Comparison of ENCODE assay signal across 13 cellular contexts in genomic region chr16:2121853-2122252, GRCh38.
A peak's percentile ranks its signal among the peaks of the same experiment; 100 is the strongest.
DNase-seq lines count a peak whose midpoint lies in the region; ATAC-seq and TF ChIP-seq lines count a peak whose summit lies in the region.
"Had no signal": no experiment of that assay in that cellular context is flagged by ENCODE, and none has a peak within 500 bp of the region (broad histone marks: within the 10 kb centered on the region; RNA-seq: fewer than 3 reads in every experiment).

No MANE protein-coding gene starts in this region.

- CTCF ChIA-PET in HEK293 (lab: Yijun Ruan, JAX), result interaction anchor here (1.0 to 2.2 kb wide), 4 partner anchors 19 to 99 kb away, joined by 3 to 34 read pairs (median 6); no protein-coding TSS in a partner anchor

- H3K9me3 Mint-ChIP-seq in stimulated activated effector memory CD8-positive, alpha-beta T cell treated with anti-CD3 and anti-CD28 coated beads, Interleukin-12 subunit alpha, Interleukin-12 subunit beta, amount 100 ng/mL, for 72 hours, result no peaks in the 10 kb centered on the region
- H3K9me3 Mint-ChIP-seq in nephron progenitor cell, result no peaks in the 10 kb centered on the region
- H3K9me3 Mint-ChIP-seq: activated CD4-positive, alpha-beta T cell treated with anti-CD3 and anti-CD28 coated beads, Interleukin-2, amount 10 ng/mL, durations not matched to agents 24 days and 14 days; IgD-negative memory B cell; natural killer cell had no signal

- POLR2A ChIA-PET in HEK293 (lab: Yijun Ruan, JAX), result interaction anchor here (0.7 to 2.5 kb wide), 4 partner anchors 14 to 33 kb away, joined by 3 to 9 read pairs (median 3); partner anchors contain the start of genes PKD1 and TRAF7

- H3K27ac ChIP-seq in HEK293 (ENCODE audit: extremely low read depth, low read depth, low read length), result no peak overlapping the region
- peak overlapping the region; percentile 26 for H3K27ac ChIP-seq in caudate nucleus (ENCODE audit: low read depth, low read length)
- H3K27ac ChIP-seq in layer of hippocampus (ENCODE audit: low read depth, low read length), result peak overlapping the region; percentile 30
- H3K27ac ChIP-seq: cardiac muscle cell had no signal

- peaks cover 15% of the 10 kb centered on the region for H3K4me1 Mint-ChIP-seq in stimulated activated effector memory CD8-positive, alpha-beta T cell treated with anti-CD3 and anti-CD28 coated beads, Interleukin-12 subunit alpha, Interleukin-12 subunit beta, amount 100 ng/mL, for 72 hours
- H3K4me1 Mint-ChIP-seq in nephron progenitor cell, result peaks cover 35% of the 10 kb centered on the region
- H3K4me1 Mint-ChIP-seq: activated CD4-positive, alpha-beta T cell treated with anti-CD3 and anti-CD28 coated beads, Interleukin-2, amount 10 ng/mL, durations not matched to agents 24 days and 14 days had no signal

- DNase-seq in caudate nucleus (lab: John Stamatoyannopoulos, UW) (peak in 26 of 61 donors; percentile 4 to 57 (median 30)), nephron progenitor cell (no peak), NCI-H526 (lab: John Stamatoyannopoulos, UW) (no peak)
- no peak for DNase-seq in stimulated activated effector memory CD8-positive, alpha-beta T cell treated with anti-CD3 and anti-CD28 coated beads, Interleukin-12 subunit alpha, Interleukin-12 subunit beta, amount 100 ng/mL, for 72 hours (ENCODE audit: low spot score in 2 of 2)
- DNase-seq: activated CD4-positive, alpha-beta T cell treated with anti-CD3 and anti-CD28 coated beads, Interleukin-2, amount 10 ng/mL, durations not matched to agents 24 days and 14 days; natural killer cell; NCI-H187 treated with DMSO at 0.1 percent for 48 hours had no signal

- no peak overlapping the region for H3K27ac Mint-ChIP-seq in stimulated activated effector memory CD8-positive, alpha-beta T cell treated with anti-CD3 and anti-CD28 coated beads, Interleukin-12 subunit alpha, Interleukin-12 subunit beta, amount 100 ng/mL, for 72 hours
- no peak overlapping the region for H3K27ac Mint-ChIP-seq in nephron progenitor cell
- H3K27ac Mint-ChIP-seq: activated CD4-positive, alpha-beta T cell treated with anti-CD3 and anti-CD28 coated beads, Interleukin-2, amount 10 ng/mL, durations not matched to agents 24 days and 14 days; IgD-negative memory B cell had no signal

- H3K9me3 ChIP-seq in HEK293 (ENCODE audit: control insufficient read depth, insufficient read depth, low read depth, low read length), result no peaks in the 10 kb centered on the region

- no peak overlapping the region for H3K4me3 Mint-ChIP-seq in stimulated activated effector memory CD8-positive, alpha-beta T cell treated with anti-CD3 and anti-CD28 coated beads, Interleukin-12 subunit alpha, Interleukin-12 subunit beta, amount 100 ng/mL, for 72 hours
- no peak overlapping the region for H3K4me3 Mint-ChIP-seq in nephron progenitor cell
- H3K4me3 Mint-ChIP-seq: activated CD4-positive, alpha-beta T cell treated with anti-CD3 and anti-CD28 coated beads, Interleukin-2, amount 10 ng/mL, durations not matched to agents 24 days and 14 days; IgD-negative memory B cell; natural killer cell had no signal

- no peaks in the 10 kb centered on the region for H3K27me3 ChIP-seq in layer of hippocampus (ENCODE audit: control insufficient read depth, insufficient read depth, low read length)
- H3K27me3 ChIP-seq: cardiac muscle cell had no signal

- TF ChIP-seq CTCF in HEK293 (tag by site-specific recombination; IDR thresholded peaks at IDR 0.05) (no peak), nephron progenitor cell (IDR thresholded peaks at IDR 0.05) (no peak)

- peak; percentile 8 for ATAC-seq in stimulated activated effector memory CD8-positive, alpha-beta T cell treated with anti-CD3 and anti-CD28 coated beads, Interleukin-12 subunit alpha, Interleukin-12 subunit beta, amount 100 ng/mL, for 72 hours
- ATAC-seq in HG02763 (IDR thresholded peaks at IDR 0.05; ENCODE audit: unreplicated experiment) (no peak), GM21360 (IDR thresholded peaks at IDR 0.05; ENCODE audit: unreplicated experiment) (no peak)

- no peak overlapping the region for H3K4me3 ChIP-seq in HEK293 (ENCODE audit: low read depth, low read length)
- H3K4me3 ChIP-seq: cardiac muscle cell had no signal

- H3K36me3 Mint-ChIP-seq in stimulated activated effector memory CD8-positive, alpha-beta T cell treated with anti-CD3 and anti-CD28 coated beads, Interleukin-12 subunit alpha, Interleukin-12 subunit beta, amount 100 ng/mL, for 72 hours, result no peaks in the 10 kb centered on the region
- no peaks in the 10 kb centered on the region for H3K36me3 Mint-ChIP-seq in nephron progenitor cell (ENCODE audit: low read depth)
- H3K36me3 Mint-ChIP-seq: IgD-negative memory B cell, natural killer cell had no signal

- peaks cover 10% of the 10 kb centered on the region for H3K4me1 ChIP-seq in HEK293 (ENCODE audit: control insufficient read depth, insufficient read depth, low read length)

- H3K27me3 Mint-ChIP-seq in nephron progenitor cell (ENCODE audit: low read depth, poor library complexity), result peaks cover 2% of the 10 kb centered on the region
- H3K27me3 Mint-ChIP-seq: activated CD4-positive, alpha-beta T cell treated with anti-CD3 and anti-CD28 coated beads, Interleukin-2, amount 10 ng/mL, durations not matched to agents 24 days and 14 days; IgD-negative memory B cell had no signal

- no peaks in the 10 kb centered on the region for H3K36me3 ChIP-seq in HEK293 (ENCODE audit: control insufficient read depth in 2 of 2, insufficient read depth in 1 of 2, low read length in 2 of 2)
- H3K36me3 ChIP-seq: cardiac muscle cell had no signal

TF ChIP-seq in HEK293, 187 proteins besides CTCF, POLR2A, EP300 and RAD21:
- peak; percentile 9; the same call in 1 of the 2 replicates for TF ChIP-seq ZBTB6 (tag by site-specific recombination; IDR thresholded peaks at IDR 0.05)
- no peak for TF ChIP-seq ZNF529 (tag by site-specific recombination; IDR thresholded peaks at IDR 0.05; ENCODE audit: insufficient replicate concordance)
